Comparison of ENCODE assay signal across 8 cellular contexts in the genomic region with DNA sequence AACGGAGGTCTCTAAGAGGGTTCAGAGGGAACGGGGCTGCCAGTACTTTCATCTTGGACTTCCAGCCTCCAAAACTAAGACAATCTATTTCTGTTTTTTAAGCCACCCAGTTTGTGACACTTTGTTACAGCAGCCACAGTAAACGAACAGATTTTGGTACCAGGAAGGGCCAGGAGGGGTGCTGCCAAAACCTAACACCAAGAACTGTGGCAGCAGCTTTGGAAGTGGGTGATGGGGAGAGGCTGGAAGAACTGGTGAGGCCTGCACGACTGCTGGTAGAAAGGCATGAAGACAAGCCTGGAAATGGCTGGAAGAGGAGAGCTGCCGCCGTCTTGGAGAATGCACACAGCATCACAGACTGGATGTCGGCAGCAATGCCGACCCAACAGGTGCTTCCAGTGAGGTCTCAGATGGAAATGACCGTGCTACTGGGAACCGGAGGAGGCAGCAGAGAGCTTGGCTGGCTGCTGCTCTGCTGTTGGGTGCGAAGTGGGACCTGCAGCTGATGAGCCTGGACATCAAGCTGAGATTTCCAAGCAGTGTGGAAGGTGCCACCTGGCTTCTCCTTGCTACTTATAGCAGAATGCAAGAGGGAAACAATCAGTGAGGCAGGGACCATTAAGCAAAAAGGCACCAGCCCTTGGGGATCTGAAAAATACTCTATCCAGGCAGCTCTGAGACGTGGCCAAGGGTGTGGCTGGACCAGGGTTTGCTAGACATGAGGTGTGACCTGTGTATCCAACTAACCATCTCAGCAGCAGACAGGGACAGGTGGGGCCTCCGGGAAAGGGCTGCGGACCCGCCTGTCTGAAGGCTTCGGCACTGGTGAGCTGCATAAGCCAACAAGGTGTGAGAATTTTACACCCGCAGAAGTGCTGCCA. TPM values are rescaled to one million over a fixed set of nuclear protein-coding genes. Genes with fewer than 3 reads are reported as not detected.
A peak's percentile ranks its signal among the peaks of the same experiment; 100 is the strongest.
DNase-seq lines count a peak whose midpoint lies in the region; ATAC-seq and TF ChIP-seq lines count a peak whose summit lies in the region.

No MANE protein-coding gene starts in this region.

- intact Hi-C loops in A673 (cut with micrococcal nuclease; ENCODE audit: unreplicated experiment) = no loop called here
- intact Hi-C loops in adrenal gland (cut with DNase I) = no loop called here

- no peak overlapping the region for H3K18ac ChIP-seq in mesendoderm (ENCODE audit: low read length)

- H3K56ac ChIP-seq in mesendoderm (ENCODE audit: low read length) = no peak overlapping the region

- no peaks in the 10 kb centered on the region for H3K79me2 ChIP-seq in mesendoderm (ENCODE audit: control insufficient read depth, insufficient read depth, low read length)

- H4K8ac ChIP-seq in mesendoderm (ENCODE audit: low read depth, low read length) = no peak overlapping the region

- WGBS in mesendoderm (ENCODE audit: extremely low coverage, insufficient coverage, low lambda C conversion rate) = no CpG with 5 or more reads among the region's 17 CpGs
- WGBS in adrenal gland, 4 donors = 53 to 70% (median 64%) methylated on average over 12 to 17 of the region's 17 CpGs

- H3K4me3 ChIP-seq in A673 (ENCODE audit: low read depth, low read length, poor library complexity, severe bottlenecking) = no peak overlapping the region
- no peak overlapping the region for H3K4me3 ChIP-seq in mesendoderm (ENCODE audit: low read length)
- H3K4me3 ChIP-seq in adrenal gland = no peak overlapping the region

- in situ Hi-C loops in T47D (cut with HindIII; ENCODE audit: low pct_unique_long_range_greater_than_20kb, low sequenced_read_pairs) = no loop called here

- H2BK5ac ChIP-seq in mesendoderm (ENCODE audit: low read length) = no peak overlapping the region

- H4K5ac ChIP-seq in mesendoderm (ENCODE audit: low read length) = no peak overlapping the region

- H3K36me3 ChIP-seq in A673 (ENCODE audit: insufficient read depth, low read length, poor library complexity, severe bottlenecking) (no peaks in the 10 kb centered on the region), mesendoderm (ENCODE audit: control insufficient read depth, insufficient read depth, low read length) (no peaks in the 10 kb centered on the region), adrenal gland (replicated peaks in 1 of 2) (peaks cover 0 to 23% of the 10 kb centered on the region in 2 donors)

- H2BK15ac ChIP-seq in mesendoderm (replicated peaks; ENCODE audit: low read depth) = no peak overlapping the region

- TF ChIP-seq CTCF in A673 (conservative IDR thresholded peaks at IDR 0.05; ENCODE audit: low read depth, low read length) (peak; percentile 70), adrenal gland (IDR thresholded peaks at IDR 0.05) (peak in 3 of 6 experiments; percentile 19 to 34 (median 29))

- CTCF ChIA-PET in A673 (lab: Charles Lee) = interaction anchor here (0.6 to 1.6 kb wide), 3 partner anchors 47 to 60 kb away, joined by 3 to 6 read pairs (median 4); partner anchors contain the start of gene CYSRT1

- POLR2A ChIA-PET in A673 (lab: Charles Lee; ENCODE audit: low non-redundant PET) = no interaction called here

- TF ChIP-seq POLR2A in adrenal gland (IDR thresholded peaks at IDR 0.05) = no peak

- no peak overlapping the region for H3K4ac ChIP-seq in mesendoderm (ENCODE audit: low read depth, low read length)

- H2BK120ac ChIP-seq in mesendoderm (ENCODE audit: low read depth, low read length) = no peak overlapping the region

- H3K9me3 ChIP-seq in A673 (ENCODE audit: low read depth, low read length, poor library complexity, severe bottlenecking) = no peaks in the 10 kb centered on the region
- H3K9me3 ChIP-seq in adrenal gland (replicated peaks in 1 of 3) = no peaks in the 10 kb centered on the region

- H3K4me2 ChIP-seq in mesendoderm (ENCODE audit: low read length) = no peak overlapping the region

- H2AK5ac ChIP-seq in mesendoderm (ENCODE audit: low read length) = no peak overlapping the region

- H3K9ac ChIP-seq in mesendoderm (ENCODE audit: low read length) = no peak overlapping the region

- H3K27ac ChIP-seq in A673 (ENCODE audit: low read depth, low read length, poor library complexity, severe bottlenecking) = no peak overlapping the region
- no peak overlapping the region for H3K27ac ChIP-seq in mesendoderm (ENCODE audit: low read depth, low read length)
- no peak overlapping the region for H3K27ac ChIP-seq in adrenal gland

- H3K27me3 ChIP-seq in A673 (replicated peaks; ENCODE audit: insufficient read depth, low read depth, low read length, poor library complexity) (no peaks in the 10 kb centered on the region), mesendoderm (ENCODE audit: insufficient read depth, low read length, poor library complexity) (no peaks in the 10 kb centered on the region), adrenal gland (peaks cover 9% of the 10 kb centered on the region)

- peaks cover 3% of the 10 kb centered on the region for H3K4me1 ChIP-seq in A673 (ENCODE audit: insufficient read depth, low read length, poor library complexity, severe bottlenecking)
- no peaks in the 10 kb centered on the region for H3K4me1 ChIP-seq in mesendoderm (ENCODE audit: control insufficient read depth, low read depth, low read length)
- H3K4me1 ChIP-seq in adrenal gland (replicated peaks in 1 of 2) = peaks cover 8 to 10% of the 10 kb centered on the region in 2 donors

- no peaks in the 10 kb centered on the region for H3K79me1 ChIP-seq in mesendoderm (ENCODE audit: low read length)

- H3K23ac ChIP-seq in mesendoderm (ENCODE audit: low read length) = no peak overlapping the region

- no TSS peak for BruUV-seq in A673 (replicated peaks; lab: Mats Ljungman, UMichigan)

- DNase-seq in A673 (ENCODE audit: low spot score) = peak; percentile 53
- peak; percentile 66 for DNase-seq in Daoy (ENCODE audit: low read depth)
- DNase-seq in NCI-H1930 (lab: John Stamatoyannopoulos, UW) = peak; percentile 54 to 73
- peak; percentile 91 to 98 for DNase-seq in T47D (ENCODE audit: low read depth in 1 of 2, low spot score in 1 of 2)
- peak; percentile 55 for DNase-seq in mesendoderm
- no peak for DNase-seq in adrenal gland
- DNase-seq in activated CD4-positive, CD25-positive, alpha-beta regulatory T cell treated with anti-CD3 and anti-CD28 coated beads, Interleukin-2, amount 50 U/mL, for 72 hours = no peak

- no peak for ATAC-seq in GM18858 (IDR thresholded peaks at IDR 0.05; ENCODE audit: unreplicated experiment)

RNA-seq across cellular contexts. Expression of gene TMEM210, which starts 4.7 kb away (rescaled TPM):
- total RNA-seq in A673 (2021) = not detected in 2 replicates
- not detected in 2 replicates for total RNA-seq in Daoy (2014; rRNA removed; shearing (Covaris generic))
- polyA plus RNA-seq in mesendoderm (2013, experiment 1 of 2) = not detected
- not detected for polyA plus RNA-seq in mesendoderm (2013, experiment 2 of 2)
- not detected for total RNA-seq in adrenal gland
- polyA plus RNA-seq in adrenal gland = not detected

RNA-seq across cellular contexts. Expression of gene LRRC26, which starts 6.7 kb away (rescaled TPM):
- total RNA-seq in A673 (2021) (not detected in 2 replicates), adrenal gland (not detected)
- not detected in 2 replicates for total RNA-seq in Daoy (2014; rRNA removed; shearing (Covaris generic))
- 0.08 TPM for polyA plus RNA-seq in mesendoderm (2013, experiment 1 of 2)
- polyA plus RNA-seq in mesendoderm (2013, experiment 2 of 2) = 0.07 TPM
- polyA plus RNA-seq in adrenal gland = not detected

RNA-seq across cellular contexts. Expression of gene ANAPC2, which starts 11.8 kb away (rescaled TPM):
- total RNA-seq in A673 (2021) = 49.6 and 54.1 TPM in 2 replicates
- 11.3 and 23.5 TPM in 2 replicates for total RNA-seq in Daoy (2014; rRNA removed; shearing (Covaris generic))
- polyA plus RNA-seq in mesendoderm (2013, experiment 1 of 2) = 14.5 TPM
- polyA plus RNA-seq in mesendoderm (2013, experiment 2 of 2) = 14.9 TPM
- 10 to 100 TPM; 21.2 to 72.1 (median 32.0) TPM for total RNA-seq in adrenal gland
- 100 to 1,000 TPM in 1 of 3 donors, 10 to 100 TPM in 1, 1 to 10 TPM in 1; 7.1 to 162 (median 89.7) TPM for polyA plus RNA-seq in adrenal gland

RNA-seq across cellular contexts. Expression of gene SSNA1, which starts 11.9 kb away (rescaled TPM):
- total RNA-seq in A673 (2021) = 86.8 and 87.3 TPM in 2 replicates
- 169 and 188 TPM in 2 replicates for total RNA-seq in Daoy (2014; rRNA removed; shearing (Covaris generic))
- polyA plus RNA-seq in mesendoderm (2013, experiment 1 of 2) = 92.9 TPM
- polyA plus RNA-seq in mesendoderm (2013, experiment 2 of 2) = 91.6 TPM
- total RNA-seq in adrenal gland = 10 to 100 TPM; 50.0 to 98.1 (median 65.4) TPM
- 100 to 1,000 TPM in 2 of 3 donors, 10 to 100 TPM in 1; 13.2 to 138 (median 127) TPM for polyA plus RNA-seq in adrenal gland

RNA-seq across cellular contexts. Expression of gene TPRN, which starts 24.0 kb away (rescaled TPM):
- total RNA-seq in A673 (2021) = 23.0 and 25.7 TPM in 2 replicates
- total RNA-seq in Daoy (2014; rRNA removed; shearing (Covaris generic)) = 11.7 and 12.8 TPM in 2 replicates
- 9.1 TPM for polyA plus RNA-seq in mesendoderm (2013, experiment 1 of 2)
- polyA plus RNA-seq in mesendoderm (2013, experiment 2 of 2) = 9.0 TPM
- total RNA-seq in adrenal gland = 10 to 100 TPM in 5 of 8 donors, 1 to 10 TPM in 3; 5.0 to 23.5 (median 11.0) TPM
- polyA plus RNA-seq in adrenal gland = 1 to 10 TPM; 1.4 to 7.6 (median 3.4) TPM

Comparison
In these comparisons a context has a peak if more than half of its experiments do, and no peak if none do; other contexts are left out.
1. DNase-seq: peak in A673 (single experiment), Daoy (single experiment), NCI-H1930 (2 of 2), T47D (2 of 2) and mesendoderm (single experiment); none in adrenal gland (0 of 7) and activated CD4-positive, CD25-positive, alpha-beta regulatory T cell treated with anti-CD3 and anti-CD28 coated beads, Interleukin-2, amount 50 U/mL, for 72 hours (single experiment).